Comparison of ENCODE assay signal across 29 cellular contexts in the genomic region with DNA sequence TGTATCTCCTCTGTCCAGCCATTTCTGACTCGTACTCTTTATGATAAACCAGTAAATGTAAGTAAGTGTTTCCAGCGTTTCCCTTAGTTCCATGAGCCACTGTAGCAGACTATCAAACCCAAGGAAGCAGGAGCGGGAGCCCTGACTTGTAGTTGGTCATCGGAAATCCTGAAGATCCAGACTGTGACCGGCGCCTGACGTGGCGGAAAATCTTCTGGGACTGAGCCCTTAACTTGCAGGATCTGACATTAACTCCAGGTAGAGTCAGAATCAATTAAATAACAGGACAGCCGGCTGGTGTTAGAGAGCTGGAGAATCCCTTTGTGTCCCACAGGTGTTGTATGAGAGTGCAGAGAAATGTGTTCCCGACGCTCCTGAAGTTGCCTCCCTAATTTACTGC.
"Had no signal": no experiment of that assay in that cellular context is flagged by ENCODE, and none has a peak within 500 bp of the region (broad histone marks: within the 10 kb centered on the region; RNA-seq: fewer than 3 reads in every experiment).

No MANE protein-coding gene starts in this region.

- H3K27me3 Mint-ChIP-seq: activated B cell treated with CpG ODN at 0.5 μM for 24 hours; activated naive CD8-positive, alpha-beta T cell treated with anti-CD3 and anti-CD28 coated beads, Interleukin-2, amount 10 ng/mL, durations not matched to agents 7 days and 5 days; activated T-cell treated with anti-CD3 and anti-CD28 coated beads, Interleukin-2, amount 50 U/mL, for 24 hours; activated T-helper 17 cell treated with anti-CD3 and anti-CD28 coated beads, Interleukin-2, amount 50 U/mL, for 72 hours; T-helper 17 cell had no signal

- H3K9me3 Mint-ChIP-seq: activated B cell treated with CpG ODN at 0.5 μM for 24 hours; activated naive CD4-positive, alpha-beta T cell treated with anti-CD3 and anti-CD28 coated beads, Interleukin-2, amount 50 U/mL, for 72 hours; activated naive CD8-positive, alpha-beta T cell treated with anti-CD3 and anti-CD28 coated beads, Interleukin-2, amount 10 ng/mL, durations not matched to agents 7 days and 5 days; activated T-cell treated with anti-CD3 and anti-CD28 coated beads, Interleukin-2, amount 50 U/mL, for 24 hours; activated T-helper 17 cell treated with anti-CD3 and anti-CD28 coated beads, Interleukin-2, amount 50 U/mL, for 72 hours; T-helper 2 cell treated with Interferon-gamma antibody and Interleukin-4, amounts not matched to agents 5 μg/mL and 100 μg/mL, for 36 hours had no signal

- DNase-seq: activated B cell treated with CpG ODN at 0.5 μM for 24 hours; activated CD4-positive, alpha-beta T cell treated with anti-CD3 and anti-CD28 coated beads for 48 hours; activated CD4-positive, alpha-beta T cell treated with anti-CD3 and anti-CD28 coated beads, Interleukin-2, amount 50 U/mL, for 1 hour; activated CD4-positive, alpha-beta T cell treated with anti-CD3 and anti-CD28 coated beads, Interleukin-2, amount 50 U/mL, for 48 hours; activated CD8-positive, alpha-beta memory T cell treated with anti-CD3 and anti-CD28 coated beads, Interleukin-2, amount 50 U/mL, for 48 hours; activated effector memory CD4-positive, alpha-beta T cell treated with Interleukin-2 at 50 U/mL for 16 hours; activated gamma-delta T cell treated with Interleukin-2 at 50 U/mL for 16 hours; activated naive CD4-positive, alpha-beta T cell treated with Interleukin-2 at 50 U/mL for 16 hours; activated naive CD8-positive, alpha-beta T cell treated with anti-CD3 and anti-CD28 coated beads, Interleukin-2, amount 10 ng/mL, durations not matched to agents 7 days and 5 days; activated T-cell treated with anti-CD3 and anti-CD28 coated beads for 4 hours; activated T-cell treated with anti-CD3 and anti-CD28 coated beads, Interleukin-2, amount 50 U/mL, for 24 hours; central memory CD4-positive, alpha-beta T cell; cerebellar nuclear complex; colonic mucosa; effector CD8-positive, alpha-beta T cell; erythroblast; foreskin keratinocyte; gastrocnemius medialis; glutamatergic neuron; heart left ventricle; T-helper 1 cell; T-helper 17 cell; T1000; WERI-Rb-1 had no signal

- H3K4me3 Mint-ChIP-seq: activated B cell treated with CpG ODN at 0.5 μM for 24 hours; activated naive CD8-positive, alpha-beta T cell treated with anti-CD3 and anti-CD28 coated beads, Interleukin-2, amount 10 ng/mL, durations not matched to agents 7 days and 5 days; activated T-cell treated with anti-CD3 and anti-CD28 coated beads, Interleukin-2, amount 50 U/mL, for 24 hours; activated T-helper 17 cell treated with anti-CD3 and anti-CD28 coated beads, Interleukin-2, amount 50 U/mL, for 72 hours; T-helper 17 cell; T-helper 2 cell treated with Interferon-gamma antibody and Interleukin-4, amounts not matched to agents 5 μg/mL and 100 μg/mL, for 36 hours had no signal

- ATAC-seq: activated CD4-positive, CD25-positive, alpha-beta regulatory T cell treated with anti-CD3 and anti-CD28 coated beads, Interleukin-2, amount 50 U/mL, for 24 hours; activated naive CD4-positive, alpha-beta T cell treated with anti-CD3 and anti-CD28 coated beads, Interleukin-2, amount 50 U/mL, for 72 hours; activated T-helper 17 cell treated with anti-CD3 and anti-CD28 coated beads, Interleukin-2, amount 50 U/mL, for 72 hours; foreskin keratinocyte; gastrocnemius medialis; heart left ventricle; T-helper 17 cell had no signal

- H3K27ac Mint-ChIP-seq: activated B cell treated with CpG ODN at 0.5 μM for 24 hours; activated naive CD4-positive, alpha-beta T cell treated with anti-CD3 and anti-CD28 coated beads, Interleukin-2, amount 50 U/mL, for 72 hours; activated naive CD8-positive, alpha-beta T cell treated with anti-CD3 and anti-CD28 coated beads, Interleukin-2, amount 10 ng/mL, durations not matched to agents 7 days and 5 days; activated T-cell treated with anti-CD3 and anti-CD28 coated beads, Interleukin-2, amount 50 U/mL, for 24 hours; activated T-helper 17 cell treated with anti-CD3 and anti-CD28 coated beads, Interleukin-2, amount 50 U/mL, for 72 hours; brain; T-helper 17 cell; T-helper 2 cell treated with Interferon-gamma antibody and Interleukin-4, amounts not matched to agents 5 μg/mL and 100 μg/mL, for 36 hours had no signal
